Comparison of ENCODE assay signal across 1 cellular context in genomic region chr22:35212020-35212419, GRCh38.
TF ChIP-seq lines count a peak whose summit lies in the region.

No MANE protein-coding gene starts in this region.

TF ChIP-seq in K562, 482 proteins besides CTCF, POLR2A, EP300 and RAD21 (continued from another document and continues in another):
- TF ChIP-seq CGGBP1 (CRISPR knock-in tag; IDR thresholded peaks at IDR 0.05) (no peak), RFX7 (CRISPR knock-in tag; IDR thresholded peaks at IDR 0.05) (no peak), PPARD (CRISPR knock-in tag; IDR thresholded peaks at IDR 0.05) (no peak), L3MBTL2 (IDR thresholded peaks at IDR 0.05) (no peak; the same call in 1 of the 2 replicates), MGA (IDR thresholded peaks at IDR 0.05) (peak; percentile 47; the same call in 1 of the 2 replicates), PML (IDR thresholded peaks at IDR 0.05; ENCODE audit: low read length) (peak; percentile 87), ETS1 (conservative IDR thresholded peaks at IDR 0.05; ENCODE audit: control insufficient read depth, low read depth, low read length) (no peak; the same call in 1 of the 2 replicates), ZNF583 (CRISPR knock-in tag; IDR thresholded peaks at IDR 0.05) (0 out of 2 replicates have a peak, but pooled peaks have one; percentile 72), BHLHE40 (IDR thresholded peaks at IDR 0.05; ENCODE audit: low read length) (peak; percentile 61; the same call in 1 of the 2 replicates), ZNF778 (CRISPR knock-in tag; IDR thresholded peaks at IDR 0.05) (no peak), CHD2 (IDR thresholded peaks at IDR 0.05; ENCODE audit: low read depth, low read length) (0 out of 2 replicates have a peak, but pooled peaks have one; percentile 18), HEY1 (CRISPR knock-in tag; IDR thresholded peaks at IDR 0.05; ENCODE audit: borderline replicate concordance) (no peak), MBD2 (IDR thresholded peaks at IDR 0.05; ENCODE audit: borderline replicate concordance, low read depth) (peak; percentile 48; the same call in 1 of the 2 replicates), MNT (conservative IDR thresholded peaks at IDR 0.05) (peak; percentile 74 to 88), FOS (IDR thresholded peaks at IDR 0.05; ENCODE audit: extremely low read depth, insufficient read length) (peak; percentile 22), ERF (CRISPR knock-in tag; IDR thresholded peaks at IDR 0.05) (no peak), CC2D1A (IDR thresholded peaks at IDR 0.05) (peak; percentile 76; the same call in 1 of the 2 replicates), CBX8 (IDR thresholded peaks at IDR 0.05; ENCODE audit: borderline replicate concordance, extremely low read depth, low read depth, low read length, poor library complexity, severe bottlenecking) (no peak), LARP7 (IDR thresholded peaks at IDR 0.05) (no peak), CHD1 (IDR thresholded peaks at IDR 0.05; ENCODE audit: low read length) (no peak), ATF1 (CRISPR knock-in tag; IDR thresholded peaks at IDR 0.05) (no peak), ATF1 (tag; IDR thresholded peaks at IDR 0.05) (peak; percentile 25; the same call in 1 of the 2 replicates), BDP1 (IDR thresholded peaks at IDR 0.05; ENCODE audit: insufficient read depth, insufficient read length) (no peak), E2F4 (CRISPR knock-in tag; IDR thresholded peaks at IDR 0.05; ENCODE audit: low read depth) (no peak), NRF1 (conservative IDR thresholded peaks at IDR 0.05 in 1 of 2, IDR thresholded peaks at IDR 0.05 in 1 of 2) (0 out of 4 replicates have a peak, but pooled peaks of 1 of the 2 experiments have one; percentile 28), LEF1 (IDR thresholded peaks at IDR 0.05) (peak; percentile 88), ELK3 (CRISPR knock-in tag; IDR thresholded peaks at IDR 0.05) (no peak), POLR2AphosphoS5 (IDR thresholded peaks at IDR 0.05; ENCODE audit: control insufficient read depth, insufficient read depth, low read depth, low read length) (peak; percentile 89), YY1 (IDR thresholded peaks at IDR 0.05; ENCODE audit: borderline replicate concordance in 1 of 3, control insufficient read depth in 1 of 3, extremely low read depth in 1 of 3, insufficient read depth in 3 of 3, insufficient read length in 1 of 3, insufficient replicate concordance in 2 of 3, low read depth in 1 of 3, low read length in 2 of 3) (peak in 1 of 3 experiments; percentile 59), TCF3 (CRISPR knock-in tag; IDR thresholded peaks at IDR 0.05) (peak; percentile 97), ZNF324 (CRISPR knock-in tag; IDR thresholded peaks at IDR 0.05) (no peak), CBX2 (IDR thresholded peaks at IDR 0.05; ENCODE audit: insufficient read depth, low read length, poor library complexity, severe bottlenecking) (no peak), ZFP91 (CRISPR knock-in tag; IDR thresholded peaks at IDR 0.05) (no peak), TARDBP (IDR thresholded peaks at IDR 0.05) (no peak)
- TF ChIP-seq, protein P1, sequence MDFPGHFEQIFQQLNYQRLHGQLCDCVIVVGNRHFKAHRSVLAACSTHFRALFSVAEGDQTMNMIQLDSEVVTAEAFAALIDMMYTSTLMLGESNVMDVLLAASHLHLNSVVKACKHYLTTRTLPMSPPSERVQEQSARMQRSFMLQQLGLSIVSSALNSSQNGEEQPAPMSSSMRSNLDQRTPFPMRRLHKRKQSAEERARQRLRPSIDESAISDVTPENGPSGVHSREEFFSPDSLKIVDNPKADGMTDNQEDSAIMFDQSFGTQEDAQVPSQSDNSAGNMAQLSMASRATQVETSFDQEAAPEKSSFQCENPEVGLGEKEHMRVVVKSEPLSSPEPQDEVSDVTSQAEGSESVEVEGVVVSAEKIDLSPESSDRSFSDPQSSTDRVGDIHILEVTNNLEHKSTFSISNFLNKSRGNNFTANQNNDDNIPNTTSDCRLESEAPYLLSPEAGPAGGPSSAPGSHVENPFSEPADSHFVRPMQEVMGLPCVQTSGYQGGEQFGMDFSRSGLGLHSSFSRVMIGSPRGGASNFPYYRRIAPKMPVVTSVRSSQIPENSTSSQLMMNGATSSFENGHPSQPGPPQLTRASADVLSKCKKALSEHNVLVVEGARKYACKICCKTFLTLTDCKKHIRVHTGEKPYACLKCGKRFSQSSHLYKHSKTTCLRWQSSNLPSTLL (IDR thresholded peaks at IDR 0.05): no peak
- TF ChIP-seq, protein P2, sequence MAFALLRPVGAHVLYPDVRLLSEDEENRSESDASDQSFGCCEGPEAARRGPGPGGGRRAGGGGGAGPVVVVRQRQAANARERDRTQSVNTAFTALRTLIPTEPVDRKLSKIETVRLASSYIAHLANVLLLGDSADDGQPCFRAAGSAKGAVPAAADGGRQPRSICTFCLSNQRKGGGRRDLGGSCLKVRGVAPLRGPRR (CRISPR knock-in tag; IDR thresholded peaks at IDR 0.05): no peak
- TF ChIP-seq, protein P3, sequence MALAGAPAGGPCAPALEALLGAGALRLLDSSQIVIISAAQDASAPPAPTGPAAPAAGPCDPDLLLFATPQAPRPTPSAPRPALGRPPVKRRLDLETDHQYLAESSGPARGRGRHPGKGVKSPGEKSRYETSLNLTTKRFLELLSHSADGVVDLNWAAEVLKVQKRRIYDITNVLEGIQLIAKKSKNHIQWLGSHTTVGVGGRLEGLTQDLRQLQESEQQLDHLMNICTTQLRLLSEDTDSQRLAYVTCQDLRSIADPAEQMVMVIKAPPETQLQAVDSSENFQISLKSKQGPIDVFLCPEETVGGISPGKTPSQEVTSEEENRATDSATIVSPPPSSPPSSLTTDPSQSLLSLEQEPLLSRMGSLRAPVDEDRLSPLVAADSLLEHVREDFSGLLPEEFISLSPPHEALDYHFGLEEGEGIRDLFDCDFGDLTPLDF (CRISPR knock-in tag; IDR thresholded peaks at IDR 0.05): no peak
